ENCODE assay signal across 11 cellular contexts in the genomic region with DNA sequence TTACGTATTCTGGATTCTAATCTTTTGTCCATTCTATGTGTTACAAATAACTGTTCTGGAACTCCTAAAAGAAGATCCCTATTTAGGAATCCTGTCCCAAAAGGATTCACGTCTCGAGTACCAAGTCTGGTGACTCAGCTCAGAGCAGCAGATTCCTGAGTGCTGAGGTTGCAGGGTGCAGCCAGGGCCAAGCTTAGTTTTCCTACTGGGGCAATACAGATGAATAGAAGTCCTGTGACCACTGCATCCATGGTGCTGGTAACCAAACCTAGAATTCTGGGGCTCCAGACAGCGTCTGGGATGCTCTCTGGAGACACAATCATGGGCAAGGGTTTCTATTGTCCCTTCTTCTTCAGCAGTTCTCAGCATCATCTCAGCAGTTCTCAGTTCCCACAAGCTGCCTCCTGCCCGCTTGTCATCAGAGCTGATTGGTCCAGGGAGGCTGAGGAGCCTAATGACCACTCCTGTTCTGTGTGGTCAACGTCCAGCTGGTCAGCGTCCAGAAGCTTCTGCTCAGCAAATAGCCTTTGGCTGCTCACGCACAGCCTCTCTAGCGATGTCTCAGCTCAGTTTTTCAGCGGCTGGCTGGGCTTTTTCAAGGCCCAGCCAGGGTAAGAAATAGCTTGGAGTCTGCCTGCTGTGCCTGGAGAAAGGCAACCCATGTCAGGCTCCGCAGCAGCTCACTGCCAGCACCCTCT. TPM values are rescaled to one million over a fixed set of nuclear protein-coding genes. Genes with fewer than 3 reads are reported as not detected.
A peak's percentile ranks its signal among the peaks of the same experiment; 100 is the strongest.
DNase-seq lines count a peak whose midpoint lies in the region; ATAC-seq and TF ChIP-seq lines count a peak whose summit lies in the region.
"Had no signal": no experiment of that assay in that cellular context is flagged by ENCODE, and none has a peak within 500 bp of the region (broad histone marks: within the 10 kb centered on the region; RNA-seq: fewer than 3 reads in every experiment).

No MANE protein-coding gene starts in this region.

- H3K4me3 ChIP-seq in trophoblast cell (ENCODE audit: low read depth, low read length) (no peak overlapping the region), Karpas-422 (ENCODE audit: low read length) (no peak overlapping the region)

- no peak overlapping the region for H3K14ac ChIP-seq in trophoblast cell (ENCODE audit: low read length)

- H3K9me2 ChIP-seq in Karpas-422 (replicated peaks; ENCODE audit: insufficient read depth, low read length), result no peaks in the 10 kb centered on the region

- H2BK12ac ChIP-seq in trophoblast cell (ENCODE audit: low read length), result no peak overlapping the region

- no peak overlapping the region for H2AFZ ChIP-seq in trophoblast cell (ENCODE audit: insufficient read depth, low read length, poor library complexity)
- H2AFZ ChIP-seq in Karpas-422 (ENCODE audit: low read length), result no peak overlapping the region

- peaks cover 14% of the 10 kb centered on the region for H3K4me1 ChIP-seq in foreskin keratinocyte
- peaks cover 2% of the 10 kb centered on the region in 2 experiments for H3K4me1 ChIP-seq in trophoblast cell (ENCODE audit: control insufficient read depth in 1 of 2, insufficient read depth in 2 of 2, low read length in 2 of 2)
- H3K4me1 ChIP-seq in Karpas-422 (ENCODE audit: low read length), result peaks cover 4% of the 10 kb centered on the region; the same call in 1 of the 2 replicates

- H4K20me1 ChIP-seq in Karpas-422 (ENCODE audit: insufficient read depth, low read depth, low read length), result no peaks in the 10 kb centered on the region

- H2BK5ac ChIP-seq in trophoblast cell (ENCODE audit: low read depth, low read length, poor library complexity), result no peak overlapping the region

- H3K4ac ChIP-seq in trophoblast cell (ENCODE audit: low read depth, low read length), result no peak overlapping the region

- H3K27ac ChIP-seq in foreskin keratinocyte (no peak overlapping the region), trophoblast cell (ENCODE audit: low read depth, low read length) (no peak overlapping the region), Karpas-422 (ENCODE audit: low read length) (no peak overlapping the region)

- DNase-seq in G401 (ENCODE audit: low spot score), result peak; percentile 86
- DNase-seq in foreskin keratinocyte, result peak; percentile 66 to 81
- peak in 1 of 2 donors; percentile 62 for DNase-seq in trophoblast cell
- DNase-seq in stimulated activated naive CD8-positive, alpha-beta T cell treated with anti-CD3 and anti-CD28 coated beads, Interleukin-15, Interleukin-2, amounts not matched to agents 100 U/mL and 50 U/mL, for 24 hours, result no peak
- DNase-seq in Karpas-422, result no peak
- DNase-seq in NCI-H1092 treated with DMSO at 0.1 percent for 48 hours (lab: John Stamatoyannopoulos, UW), result no peak
- DNase-seq: activated T-cell treated with anti-CD3 and anti-CD28 coated beads, Interleukin-2, amount 50 U/mL, for 24 hours; NCI-H187 treated with DMSO at 0.1 percent for 48 hours; T-cell had no signal

- no peak overlapping the region for H4K12ac ChIP-seq in trophoblast cell (ENCODE audit: low read depth, low read length)

- H2BK120ac ChIP-seq in trophoblast cell (ENCODE audit: insufficient read depth, low read length, poor library complexity), result no peak overlapping the region

- in situ Hi-C loops in G401 (cut with HindIII; ENCODE audit: low sequenced_read_pairs), result no loop called here

- no CpG with 5 or more reads among the region's 11 CpGs for WGBS in trophoblast cell (ENCODE audit: extremely low coverage, insufficient coverage, insufficient read length)

- H3K27me3 ChIP-seq in foreskin keratinocyte (no peaks in the 10 kb centered on the region), trophoblast cell (ENCODE audit: insufficient read depth, low read length) (no peaks in the 10 kb centered on the region), Karpas-422 (ENCODE audit: low read length) (no peaks in the 10 kb centered on the region)

- no peak overlapping the region for H3K18ac ChIP-seq in trophoblast cell (ENCODE audit: low read length)

- H3K79me1 ChIP-seq in trophoblast cell (ENCODE audit: low read length), result peaks cover 6% of the 10 kb centered on the region

- no peak overlapping the region for H2AK5ac ChIP-seq in trophoblast cell (ENCODE audit: low read length)

- no peaks in the 10 kb centered on the region for H3K9me3 ChIP-seq in trophoblast cell (ENCODE audit: insufficient read depth, low read depth, low read length)
- H3K9me3 ChIP-seq in Karpas-422 (ENCODE audit: low read length), result no peaks in the 10 kb centered on the region

- TF ChIP-seq CTCF in foreskin keratinocyte (conservative IDR thresholded peaks at IDR 0.05), result no peak

- H3K9ac ChIP-seq in trophoblast cell (ENCODE audit: low read length), result no peak overlapping the region
- no peak overlapping the region for H3K9ac ChIP-seq in Karpas-422 (ENCODE audit: low read length)

- no peak overlapping the region for H4K8ac ChIP-seq in trophoblast cell (ENCODE audit: low read depth, low read length)

- ATAC-seq in SK-N-SH treated with all-trans-retinoic acid at 6 μM for 48 hours (peak; percentile 94), foreskin keratinocyte (peak; percentile 96), GM21360 (IDR thresholded peaks at IDR 0.05; ENCODE audit: unreplicated experiment) (no peak)
- ATAC-seq in stimulated activated naive CD8-positive, alpha-beta T cell treated with anti-CD3 and anti-CD28 coated beads, Interleukin-15, Interleukin-2, amounts not matched to agents 100 U/mL and 50 U/mL, for 24 hours, result no peak
- ATAC-seq: T-cell had no signal

- H3K36me3 ChIP-seq in trophoblast cell (ENCODE audit: control insufficient read depth in 1 of 2, insufficient read depth in 2 of 2, low read length in 2 of 2), result no peaks in the 10 kb centered on the region
- no peaks in the 10 kb centered on the region for H3K36me3 ChIP-seq in Karpas-422 (ENCODE audit: insufficient read depth, low read length)

- no peak overlapping the region for H3K23ac ChIP-seq in trophoblast cell (ENCODE audit: low read length)

- peak overlapping the region; percentile 26 for H4K91ac ChIP-seq in trophoblast cell (ENCODE audit: low read depth, low read length)

- H3K79me2 ChIP-seq in trophoblast cell (ENCODE audit: control insufficient read depth, insufficient read depth, low read length, poor library complexity) (no peaks in the 10 kb centered on the region), Karpas-422 (ENCODE audit: low read length) (no peaks in the 10 kb centered on the region)

- H3K4me2 ChIP-seq in trophoblast cell (ENCODE audit: low read length) (no peak overlapping the region), Karpas-422 (ENCODE audit: low read depth, low read length, poor library complexity, severe bottlenecking) (no peak overlapping the region)

TF ChIP-seq in SK-N-SH treated with all-trans-retinoic acid at 6 μM for 48 hours, 23 proteins besides CTCF, POLR2A, EP300 and RAD21:
- peak; percentile 97 for TF ChIP-seq ZFP3 (CRISPR knock-in tag; IDR thresholded peaks at IDR 0.05)
- no peak for TF ChIP-seq ZNF565 (CRISPR knock-in tag; conservative IDR thresholded peaks at IDR 0.05; ENCODE audit: low read depth)
- no peak for TF ChIP-seq ARNTL (CRISPR knock-in tag; IDR thresholded peaks at IDR 0.05; ENCODE audit: borderline replicate concordance, low read depth)

RNA-seq across cellular contexts. Expression of gene C7orf33, which starts 50.4 kb away (rescaled TPM):
- total RNA-seq in G401 (2014; rRNA removed; shearing (Covaris generic)), result not detected in 2 replicates
- total RNA-seq in foreskin keratinocyte, result not detected in 2 replicates
- not detected in 2 replicates for polyA plus RNA-seq in foreskin keratinocyte
- 0.10 TPM in 1 of 2 replicates, not detected in the other for polyA plus RNA-seq in trophoblast cell (2013)
- total RNA-seq in Karpas-422 (2014; rRNA removed; shearing (Covaris generic); ENCODE audit: low replicate concordance), result not detected in 2 replicates
- total RNA-seq: T-cell had no signal

Comparison
In these comparisons a context has a peak if more than half of its experiments do, and no peak if none do; other contexts are left out.
1. DNase-seq: peak in G401 (single experiment) and foreskin keratinocyte (2 of 2); none in stimulated activated naive CD8-positive, alpha-beta T cell treated with anti-CD3 and anti-CD28 coated beads, Interleukin-15, Interleukin-2, amounts not matched to agents 100 U/mL and 50 U/mL, for 24 hours (single experiment), Karpas-422 (single experiment) and NCI-H1092 treated with DMSO at 0.1 percent for 48 hours (single experiment).
2. ATAC-seq: peak in SK-N-SH treated with all-trans-retinoic acid at 6 μM for 48 hours (single experiment) and foreskin keratinocyte (single experiment); none in GM21360 (single experiment) and stimulated activated naive CD8-positive, alpha-beta T cell treated with anti-CD3 and anti-CD28 coated beads, Interleukin-15, Interleukin-2, amounts not matched to agents 100 U/mL and 50 U/mL, for 24 hours (single experiment).